ENCODE assay signal across 8 cellular contexts in the genomic region with DNA sequence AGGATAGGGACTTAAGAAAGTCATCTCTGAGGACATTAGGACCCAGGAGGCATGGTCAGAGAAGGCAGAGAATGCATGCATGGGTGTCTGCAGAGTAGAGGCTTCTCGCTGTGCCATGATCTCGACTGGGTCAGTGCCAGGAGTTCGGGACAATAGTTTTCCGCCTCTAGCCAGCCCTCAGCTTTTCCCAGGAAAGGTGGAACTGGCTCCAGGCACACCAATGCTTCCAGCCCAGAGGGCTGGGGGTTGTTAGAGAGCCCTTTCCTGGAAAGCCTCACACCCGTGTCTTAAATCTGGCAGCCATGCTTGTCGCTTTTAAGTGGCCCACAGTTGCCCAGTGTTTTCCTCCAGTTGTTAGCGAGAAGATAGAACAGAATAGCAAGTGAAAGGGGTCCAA.
DNase-seq lines count a peak whose midpoint lies in the region; ATAC-seq and TF ChIP-seq lines count a peak whose summit lies in the region.

No MANE protein-coding gene starts in this region.

- H3K4me3 Mint-ChIP-seq in stimulated activated naive CD8-positive, alpha-beta T cell treated with anti-CD3 and anti-CD28 coated beads, Interleukin-15, amount 100 ng/mL, for 72 hours = peak overlapping the region; percentile 87 to 90

- peaks cover 62% of the 10 kb centered on the region for H3K4me1 Mint-ChIP-seq in stimulated activated naive CD8-positive, alpha-beta T cell treated with anti-CD3 and anti-CD28 coated beads, Interleukin-15, amount 100 ng/mL, for 72 hours

- H3K9me3 Mint-ChIP-seq in stimulated activated naive CD8-positive, alpha-beta T cell treated with anti-CD3 and anti-CD28 coated beads, Interleukin-15, amount 100 ng/mL, for 72 hours = peaks cover 0 to 17% of the 10 kb centered on the region in 2 donors

- ATAC-seq in GM19372 (IDR thresholded peaks at IDR 0.05; ENCODE audit: low read depth, unreplicated experiment) (peak; percentile 27), HG03354 (IDR thresholded peaks at IDR 0.05; ENCODE audit: poor library complexity, severe bottlenecking, unreplicated experiment) (peak; percentile 36)
- peak; percentile 43 for ATAC-seq in stimulated activated naive CD8-positive, alpha-beta T cell treated with anti-CD3 and anti-CD28 coated beads, Interleukin-15, amount 100 ng/mL, for 72 hours

- no peak for TF ChIP-seq CTCF in fibroblast of villous mesenchyme (IDR thresholded peaks at IDR 0.05; ENCODE audit: insufficient read depth, low read depth, low read length)

- H3K27me3 Mint-ChIP-seq in stimulated activated naive CD8-positive, alpha-beta T cell treated with anti-CD3 and anti-CD28 coated beads, Interleukin-15, amount 100 ng/mL, for 72 hours = no peaks in the 10 kb centered on the region

- peak overlapping the region; percentile 96 to 97 for H3K27ac Mint-ChIP-seq in stimulated activated naive CD8-positive, alpha-beta T cell treated with anti-CD3 and anti-CD28 coated beads, Interleukin-15, amount 100 ng/mL, for 72 hours

- peak overlapping the region; percentile 60 for H3K4me3 ChIP-seq in fibroblast of villous mesenchyme (ENCODE audit: low read depth, low read length)

- DNase-seq in COR-L47 (lab: John Stamatoyannopoulos, UW) (peak; percentile 51), RKO (ENCODE audit: low spot score) (peak; percentile 66), fibroblast of villous mesenchyme (ENCODE audit: low read depth) (peak; percentile 2), nucleus accumbens (lab: John Stamatoyannopoulos, UW) (no peak), NCI-H82 (lab: John Stamatoyannopoulos, UW) (no peak)
- DNase-seq in stimulated activated naive CD8-positive, alpha-beta T cell treated with anti-CD3 and anti-CD28 coated beads, Interleukin-15, amount 100 ng/mL, for 72 hours = peak in 1 of 2 donors; percentile 17

Comparison
In these comparisons a context has a peak if more than half of its experiments do, and no peak if none do; other contexts are left out.
1. DNase-seq: peak in COR-L47 (single experiment), RKO (single experiment) and fibroblast of villous mesenchyme (single experiment); none in nucleus accumbens (0 of 56) and NCI-H82 (single experiment).
2. Peak in every context shown above with its lines, with median percentiles within 50 percentile points of each other: ATAC-seq.